In the genomic region with DNA sequence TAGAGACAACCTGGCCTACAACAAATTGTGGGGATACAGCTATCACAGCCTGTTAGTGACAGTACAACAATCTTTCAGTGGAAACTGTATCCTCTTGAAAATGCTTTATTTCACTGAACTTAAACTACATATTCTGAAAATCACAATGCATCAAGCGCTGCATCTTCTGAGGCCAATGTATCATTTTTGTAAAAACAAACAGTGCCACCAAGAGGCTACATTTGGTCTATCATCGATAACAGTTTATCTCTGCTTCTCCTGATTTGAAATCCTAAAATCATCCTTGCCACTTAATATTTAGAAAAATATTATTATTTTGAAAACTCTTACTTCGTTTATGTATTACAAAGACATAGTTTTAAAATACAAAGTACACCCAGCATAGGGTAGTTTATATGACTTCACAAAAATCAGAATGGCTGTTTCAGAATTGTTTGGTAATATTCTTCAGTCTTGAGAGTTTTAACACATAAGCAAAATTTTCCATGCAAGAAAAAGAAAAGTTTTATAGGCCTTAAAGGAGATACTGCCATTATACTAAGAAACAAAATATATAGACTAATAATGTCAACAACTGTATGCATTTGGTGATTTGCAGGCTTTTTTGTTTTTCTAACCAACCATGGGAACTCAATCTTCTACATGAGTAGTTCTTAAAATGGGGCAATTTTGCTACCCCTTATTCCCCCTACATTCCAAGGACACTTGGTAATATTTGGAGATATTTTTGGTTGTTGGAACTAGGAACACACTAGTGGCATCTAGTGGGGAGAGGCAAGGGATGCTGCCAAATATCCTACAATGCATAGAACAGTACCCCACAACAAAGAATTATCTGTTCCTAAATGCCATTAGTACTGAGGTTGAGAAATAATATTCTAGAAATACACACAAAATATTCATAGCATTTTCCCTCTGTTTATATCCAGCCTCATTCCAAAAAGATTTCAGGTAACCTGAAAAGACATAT, we compare ENCODE assay signal across 12 cellular contexts. TPM values are rescaled to one million over a fixed set of nuclear protein-coding genes. Genes with fewer than 3 reads are reported as not detected.
DNase-seq lines count a peak whose midpoint lies in the region; TF ChIP-seq lines count a peak whose summit lies in the region.
"Had no signal": no experiment of that assay in that cellular context is flagged by ENCODE, and none has a peak within 500 bp of the region (broad histone marks: within the 10 kb centered on the region; RNA-seq: fewer than 3 reads in every experiment).

No MANE protein-coding gene starts in this region.

- no peaks in the 10 kb centered on the region for H3F3A ChIP-seq in OCI-LY1 (ENCODE audit: insufficient read depth, low read length)
- no peaks in the 10 kb centered on the region for H3F3A ChIP-seq in smooth muscle cell (ENCODE audit: low read depth)

- H4K20me1 ChIP-seq in OCI-LY1 (ENCODE audit: insufficient read depth, low read length) (no peaks in the 10 kb centered on the region), smooth muscle cell (ENCODE audit: low read depth) (no peaks in the 10 kb centered on the region)

- H2AFZ ChIP-seq in OCI-LY1 (ENCODE audit: low read length) (no peak overlapping the region), smooth muscle cell (ENCODE audit: low read depth) (no peak overlapping the region)

- no peaks in the 10 kb centered on the region for H3K27me3 ChIP-seq in OCI-LY1 (ENCODE audit: insufficient read depth, low read length)
- peaks cover 6% of the 10 kb centered on the region for H3K27me3 ChIP-seq in smooth muscle cell (ENCODE audit: low read depth)
- no peaks in the 10 kb centered on the region for H3K27me3 ChIP-seq in CD4-positive, alpha-beta memory T cell (ENCODE audit: insufficient read depth, low read length)

- CTCF ChIA-PET in CD4-positive, alpha-beta memory T cell (lab: Charles Lee; ENCODE audit: partially characterized antibody): no interaction called here

- intact Hi-C loops in CD4-positive, alpha-beta memory T cell (cut with micrococcal nuclease): no loop called here

- H3K4me1 ChIP-seq in OCI-LY1 (ENCODE audit: insufficient read depth, low read length, severe bottlenecking): no peaks in the 10 kb centered on the region
- no peaks in the 10 kb centered on the region for H3K4me1 ChIP-seq in smooth muscle cell (ENCODE audit: low read depth)
- no peaks in the 10 kb centered on the region for H3K4me1 ChIP-seq in CD4-positive, alpha-beta memory T cell (ENCODE audit: insufficient read depth, low read length)

- no peaks in the 10 kb centered on the region for H3K79me2 ChIP-seq in OCI-LY1 (ENCODE audit: insufficient read depth, low read length)
- no peaks in the 10 kb centered on the region for H3K79me2 ChIP-seq in smooth muscle cell (ENCODE audit: low read depth)

- H3K9me3 ChIP-seq in OCI-LY1 (ENCODE audit: low read length) (no peaks in the 10 kb centered on the region), smooth muscle cell (replicated peaks; ENCODE audit: low read depth) (no peaks in the 10 kb centered on the region)
- H3K9me3 ChIP-seq in CD4-positive, alpha-beta memory T cell (ENCODE audit: control insufficient read depth in 1 of 2, low read length in 2 of 2): no peaks in the 10 kb centered on the region

- H3K4me2 ChIP-seq in OCI-LY1 (ENCODE audit: low read length): no peak overlapping the region
- no peak overlapping the region for H3K4me2 ChIP-seq in smooth muscle cell

- peak; percentile 40 for TF ChIP-seq CTCF in OCI-LY1 (IDR thresholded peaks at IDR 0.05; ENCODE audit: low read length)
- TF ChIP-seq CTCF in fibroblast of mammary gland (conservative IDR thresholded peaks at IDR 0.05; ENCODE audit: control insufficient read depth, insufficient read depth, low read depth, low read length): peak; percentile 18
- peak; percentile 34 for TF ChIP-seq CTCF in smooth muscle cell (IDR thresholded peaks at IDR 0.05; ENCODE audit: borderline replicate concordance, insufficient read depth, poor library complexity, severe bottlenecking)

- H3K36me3 Mint-ChIP-seq in CD4-positive, alpha-beta memory T cell: no peaks in the 10 kb centered on the region
- H3K36me3 Mint-ChIP-seq: CD8-positive, alpha-beta memory T cell had no signal

- POLR2A ChIA-PET in CD4-positive, alpha-beta memory T cell (lab: Charles Lee; ENCODE audit: partially characterized antibody): no interaction called here

- no peaks in the 10 kb centered on the region for H3K4me1 Mint-ChIP-seq in CD4-positive, alpha-beta memory T cell
- H3K4me1 Mint-ChIP-seq: CD8-positive, alpha-beta memory T cell had no signal

- H3K36me3 ChIP-seq in OCI-LY1 (ENCODE audit: insufficient read depth, low read length): no peaks in the 10 kb centered on the region
- no peaks in the 10 kb centered on the region for H3K36me3 ChIP-seq in smooth muscle cell (ENCODE audit: low read depth)
- no peaks in the 10 kb centered on the region for H3K36me3 ChIP-seq in CD4-positive, alpha-beta memory T cell (ENCODE audit: insufficient read depth, low read length)

- H3K27ac ChIP-seq in OCI-LY1 (ENCODE audit: low read depth, low read length, poor library complexity, severe bottlenecking): no peak overlapping the region
- no peak overlapping the region for H3K27ac ChIP-seq in smooth muscle cell (ENCODE audit: low read depth)
- no peak overlapping the region for H3K27ac ChIP-seq in CD4-positive, alpha-beta memory T cell (ENCODE audit: low read depth, low read length)
- H3K27ac ChIP-seq: skin epidermis had no signal

- H3K4me3 ChIP-seq in OCI-LY1 (ENCODE audit: low read depth, low read length, poor library complexity, severe bottlenecking) (no peak overlapping the region), fibroblast of mammary gland (ENCODE audit: control insufficient read depth, low read depth, low read length) (no peak overlapping the region), smooth muscle cell (no peak overlapping the region)
- H3K4me3 ChIP-seq in CD4-positive, alpha-beta memory T cell (ENCODE audit: low read length in 2 of 2): no peak overlapping the region
- H3K4me3 ChIP-seq: skin epidermis had no signal

- WGBS in smooth muscle cell (ENCODE audit: low lambda C conversion rate): 22% methylated on average over 3 of the region's 3 CpGs

- H3K9ac ChIP-seq in OCI-LY1 (ENCODE audit: low read length): no peak overlapping the region
- H3K9ac ChIP-seq in smooth muscle cell (ENCODE audit: low read depth): no peak overlapping the region

- H3K27ac Mint-ChIP-seq in CD4-positive, alpha-beta memory T cell: no peak overlapping the region
- H3K27ac Mint-ChIP-seq: activated T-helper 1 cell treated with anti-CD3 and anti-CD28 coated beads, Interleukin-12 subunit alpha, Interleukin-12 subunit beta, Interleukin-2, Interleukin-4 antibody, amounts not matched to agents 30 ng/mL and 10 ng/mL and 1 ng/mL, durations not matched to agents 14 hours and 24 hours and 36 hours; CD8-positive, alpha-beta memory T cell had no signal

- no peaks in the 10 kb centered on the region for H3K9me2 ChIP-seq in OCI-LY1 (ENCODE audit: low read depth, low read length)

- DNase-seq in NCI-H524 (lab: John Stamatoyannopoulos, UW) (peak; percentile 34 to 56), NCI-H524 treated with DMSO at 0.1 percent for 48 hours (lab: John Stamatoyannopoulos, UW) (no peak), fibroblast of mammary gland (ENCODE audit: low read depth) (peak; percentile 4), smooth muscle cell (lab: John Stamatoyannopoulos, UW; ENCODE audit: unreplicated experiment) (no peak), cerebellar nuclear complex (lab: John Stamatoyannopoulos, UW) (no peak), HPDE6-E6E7 (ENCODE audit: extremely low spot score) (no peak)
- DNase-seq in CD4-positive, alpha-beta memory T cell: no peak
- DNase-seq: CD8-positive, alpha-beta memory T cell had no signal

- no peaks in the 10 kb centered on the region for H3K27me3 Mint-ChIP-seq in CD4-positive, alpha-beta memory T cell
- H3K27me3 Mint-ChIP-seq: CD8-positive, alpha-beta memory T cell had no signal

- H3K4me3 Mint-ChIP-seq in CD4-positive, alpha-beta memory T cell: no peak overlapping the region
- H3K4me3 Mint-ChIP-seq: activated T-helper 1 cell treated with anti-CD3 and anti-CD28 coated beads, Interleukin-12 subunit alpha, Interleukin-12 subunit beta, Interleukin-2, Interleukin-4 antibody, amounts not matched to agents 30 ng/mL and 10 ng/mL and 1 ng/mL, durations not matched to agents 14 hours and 24 hours and 36 hours; CD8-positive, alpha-beta memory T cell had no signal

- H3K9me3 Mint-ChIP-seq in CD4-positive, alpha-beta memory T cell: no peaks in the 10 kb centered on the region
- H3K9me3 Mint-ChIP-seq: activated T-helper 1 cell treated with anti-CD3 and anti-CD28 coated beads, Interleukin-12 subunit alpha, Interleukin-12 subunit beta, Interleukin-2, Interleukin-4 antibody, amounts not matched to agents 30 ng/mL and 10 ng/mL and 1 ng/mL, durations not matched to agents 14 hours and 24 hours and 36 hours had no signal

RNA-seq across cellular contexts. Expression of gene WDR72, which starts 42.3 kb away (rescaled TPM):
- 2.7 and 3.3 TPM in 2 replicates for total RNA-seq in smooth muscle cell
- 1.3 and 2.3 TPM in 2 replicates for polyA plus RNA-seq in smooth muscle cell
- not detected for total RNA-seq in CD4-positive, alpha-beta memory T cell
- polyA plus RNA-seq in CD4-positive, alpha-beta memory T cell: not detected
- total RNA-seq: activated T-helper 1 cell treated with anti-CD3 and anti-CD28 coated beads, Interleukin-12 subunit alpha, Interleukin-12 subunit beta, Interleukin-2, Interleukin-4 antibody, amounts not matched to agents 30 ng/mL and 10 ng/mL and 1 ng/mL, durations not matched to agents 14 hours and 24 hours and 36 hours; CD8-positive, alpha-beta memory T cell; glomerular endothelial cell had no signal
- polyA plus RNA-seq: CD8-positive, alpha-beta memory T cell had no signal

Comparison
In these comparisons a context has a peak if more than half of its experiments do, and no peak if none do; other contexts are left out.
1. DNase-seq: peak in NCI-H524 (2 of 2) and fibroblast of mammary gland (single experiment); none in NCI-H524 treated with DMSO at 0.1 percent for 48 hours (single experiment), smooth muscle cell (single experiment), cerebellar nuclear complex (0 of 2), HPDE6-E6E7 (single experiment) and CD4-positive, alpha-beta memory T cell (0 of 5).
2. Peak in every context shown above with its lines, with median percentiles within 50 percentile points of each other: CTCF ChIP-seq.